In genomic region chr19:18387395-18387794, GRCh38 we compare ENCODE assay signal across 13 cellular contexts.
A peak's percentile ranks its signal among the peaks of the same experiment; 100 is the strongest.
DNase-seq lines count a peak whose midpoint lies in the region; FAIRE-seq and TF ChIP-seq lines count a peak whose summit lies in the region.
"Had no signal": no experiment of that assay in that cellular context is flagged by ENCODE, and none has a peak within 500 bp of the region (broad histone marks: within the 10 kb centered on the region; RNA-seq: fewer than 3 reads in every experiment).

No MANE protein-coding gene starts in this region.

- H3K27ac ChIP-seq in C4-2B: peak overlapping the region; percentile 78
- H3K27ac ChIP-seq in epithelial cell of prostate: peak overlapping the region; percentile 85
- H3K27ac ChIP-seq: right atrium auricular region had no signal

- peaks cover 52% of the 10 kb centered on the region for H3K27me3 Mint-ChIP-seq in nephron progenitor cell (ENCODE audit: low read depth, poor library complexity)

- no peaks in the 10 kb centered on the region for H3K36me3 Mint-ChIP-seq in nephron progenitor cell (ENCODE audit: low read depth)

- DNase-seq in OCI-M1 (lab: John Stamatoyannopoulos, UW) (peak; percentile 45), epithelial cell of prostate (ENCODE audit: low read depth, low spot score) (no peak), nephron progenitor cell (no peak), dedifferentiated amniotic fluid mesenchymal stem cell (ENCODE audit: extremely low spot score) (no peak), NCI-H748 (lab: John Stamatoyannopoulos, UW; ENCODE audit: unreplicated experiment) (no peak), GM19239 (ENCODE audit: insufficient read length, low spot score) (no peak)
- DNase-seq in activated naive CD4-positive, alpha-beta T cell treated with anti-CD3 and anti-CD28 coated beads, Interleukin-2, amount 50 U/mL, for 16 hours: no peak
- DNase-seq: NCI-H2029 treated with DMSO at 0.1 percent for 48 hours; stimulated activated naive B cell treated with anti-CD40 and anti-IgM and Interleukin-4, amounts not matched to agents 10 μg/mL and 1 μg/mL and 100 μg/mL, for 72 hours had no signal

- no peaks in the 10 kb centered on the region for H3K9me3 Mint-ChIP-seq in nephron progenitor cell
- H3K9me3 Mint-ChIP-seq: activated T-helper 2 cell treated with anti-CD3 and anti-CD28 coated beads, Interferon-gamma antibody, Interleukin-2, Interleukin-4, amounts not matched to agents 10 μg/mL and 5 μg/mL and 100 μg/mL, durations not matched to agents 14 hours and 24 hours and 36 hours had no signal

- FAIRE-seq in GM19239 (lab: Jason Lieb, UNC): no peak
- FAIRE-seq: frontal cortex had no signal

- TF ChIP-seq CTCF in C4-2B (conservative IDR thresholded peaks at IDR 0.05) (no peak), nephron progenitor cell (IDR thresholded peaks at IDR 0.05) (no peak)

- peak overlapping the region; percentile 71 for H3K4me3 Mint-ChIP-seq in nephron progenitor cell

- H3K27ac Mint-ChIP-seq in nephron progenitor cell: no peak overlapping the region
- H3K27ac Mint-ChIP-seq: activated T-helper 2 cell treated with anti-CD3 and anti-CD28 coated beads, Interferon-gamma antibody, Interleukin-2, Interleukin-4, amounts not matched to agents 10 μg/mL and 5 μg/mL and 100 μg/mL, durations not matched to agents 14 hours and 24 hours and 36 hours; stimulated activated naive B cell treated with anti-CD40 and anti-IgM and Interleukin-4, amounts not matched to agents 10 μg/mL and 1 μg/mL and 100 μg/mL, for 72 hours had no signal

- peaks cover 31% of the 10 kb centered on the region for H3K4me1 Mint-ChIP-seq in nephron progenitor cell
